In the genomic region with DNA sequence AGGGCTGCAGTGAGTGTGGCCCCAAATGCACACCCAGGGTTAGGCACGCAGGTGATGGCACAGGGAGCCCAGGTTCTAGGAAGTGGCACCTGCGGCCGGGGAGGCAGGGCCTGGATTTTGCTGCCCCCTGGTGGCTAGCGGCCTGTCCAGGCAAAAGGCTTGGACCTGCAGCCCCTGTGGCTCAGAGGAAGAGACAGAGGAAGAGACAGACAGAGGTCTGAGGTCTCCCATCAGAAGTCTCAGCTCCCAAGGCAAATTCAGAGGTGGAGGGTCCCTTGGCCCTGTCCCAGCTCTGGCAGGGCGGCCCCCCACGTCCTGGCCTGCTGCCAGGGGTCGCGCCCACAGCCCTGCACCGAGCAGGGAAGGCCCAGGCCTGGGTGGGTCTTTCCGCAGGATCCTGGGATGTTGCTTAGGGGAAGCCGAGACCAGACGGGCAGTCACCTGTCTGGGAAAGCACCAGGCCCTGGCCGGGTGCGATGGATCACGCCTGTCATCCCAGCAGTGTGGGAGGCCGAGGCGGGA, we compare ENCODE assay signal across 8 cellular contexts. TPM values are rescaled to one million over a fixed set of nuclear protein-coding genes. Genes with fewer than 3 reads are reported as not detected.
DNase-seq lines count a peak whose midpoint lies in the region; TF ChIP-seq lines count a peak whose summit lies in the region.

No MANE protein-coding gene starts in this region.

- peaks cover 55% of the 10 kb centered on the region for H3F3A ChIP-seq in neural progenitor cell (ENCODE audit: low read depth)

- H4K20me1 ChIP-seq in neural progenitor cell (ENCODE audit: low read depth), result peaks cover 13% of the 10 kb centered on the region

- in situ Hi-C loops in GM13976 (cut with MboI; ENCODE audit: low sequenced_read_pairs, unreplicated experiment), result loop anchor here (25.0 kb wide), 1 partner anchor 136 kb away; the partner anchor contains the start of gene PEX10

- peak overlapping the region; percentile 92 for H3K4me2 ChIP-seq in neural progenitor cell

- H3K9me3 Mint-ChIP-seq in neural progenitor cell, result no peaks in the 10 kb centered on the region

- H3K4me3 Mint-ChIP-seq in neural progenitor cell, result peak overlapping the region; percentile 91

- no peaks in the 10 kb centered on the region for H3K79me2 ChIP-seq in neural progenitor cell (ENCODE audit: low read depth)

- peaks cover 36% of the 10 kb centered on the region for H3K4me1 ChIP-seq in HUES64 (ENCODE audit: insufficient read depth, low read length)
- H3K4me1 ChIP-seq in neural progenitor cell, result peaks cover 40% of the 10 kb centered on the region

- H3K27ac Mint-ChIP-seq in neural progenitor cell, result no peak overlapping the region

- CTCF ChIA-PET in RWPE1 (lab: Yijun Ruan, JAX), result interaction anchor here (0.6 to 1.3 kb wide), 4 partner anchors 14 to 24 kb away, joined by 3 to 5 read pairs (median 4); no protein-coding TSS in a partner anchor

- H2AFZ ChIP-seq in neural progenitor cell (replicated peaks), result no peak overlapping the region

- H3K4me1 Mint-ChIP-seq in neural progenitor cell, result peaks cover 46% of the 10 kb centered on the region

- H3K36me3 ChIP-seq in HUES64 (ENCODE audit: insufficient read depth, low read length) (no peaks in the 10 kb centered on the region), neural progenitor cell (no peaks in the 10 kb centered on the region)

- POLR2A ChIA-PET in RWPE1 (lab: Yijun Ruan, JAX; ENCODE audit: low non-redundant PET), result no interaction called here

- DNase-seq in GM13976 (ENCODE audit: low spot score), result peak; percentile 75
- DNase-seq in RWPE1 (ENCODE audit: low spot score), result peak; percentile 81
- DNase-seq in activated gamma-delta T cell treated with Interleukin-2 at 50 U/mL for 16 hours, result peak; percentile 88
- peak; percentile 68 for DNase-seq in fibroblast of villous mesenchyme (ENCODE audit: low read depth)
- peak; percentile 88 for DNase-seq in neural progenitor cell (ENCODE audit: low spot score)
- DNase-seq in substantia nigra (lab: John Stamatoyannopoulos, UW), result peak in 45 of 49 donors; percentile 32 to 87 (median 74)

- H3K27me3 ChIP-seq in HUES64 (ENCODE audit: insufficient read depth, low read length), result peaks cover 9% of the 10 kb centered on the region; the same call in 1 of the 2 replicates
- no peaks in the 10 kb centered on the region for H3K27me3 ChIP-seq in neural progenitor cell

- H3K9ac ChIP-seq in HUES64 (ENCODE audit: low read depth, low read length) (no peak overlapping the region), neural progenitor cell (no peak overlapping the region)

- no peaks in the 10 kb centered on the region for H3K36me3 Mint-ChIP-seq in neural progenitor cell

- TF ChIP-seq CTCF in 22Rv1 (IDR thresholded peaks at IDR 0.05) (peak; percentile 96), GM13976 (IDR thresholded peaks at IDR 0.05; ENCODE audit: borderline replicate concordance, control extremely low read depth, extremely low read depth, insufficient read depth, missing control alignments) (peak; percentile 92), RWPE1 (conservative IDR thresholded peaks at IDR 0.05; ENCODE audit: low read depth) (peak; percentile 93), fibroblast of villous mesenchyme (IDR thresholded peaks at IDR 0.05; ENCODE audit: insufficient read depth, low read depth, low read length) (peak; percentile 89), neural progenitor cell (IDR thresholded peaks at IDR 0.05) (peak; percentile 98)

- peak overlapping the region; percentile 99 for H3K27ac ChIP-seq in 22Rv1
- H3K27ac ChIP-seq in HUES64 (ENCODE audit: low read depth, low read length), result peak overlapping the region; percentile 12; the same call in 1 of the 2 replicates
- H3K27ac ChIP-seq in RWPE1, result peak overlapping the region; percentile 83
- peak overlapping the region; percentile 20 for H3K27ac ChIP-seq in neural progenitor cell
- H3K27ac ChIP-seq in substantia nigra (ENCODE audit: low read depth, low read length, poor library complexity, severe bottlenecking), result peak overlapping the region; percentile 94

- no peaks in the 10 kb centered on the region for H3K9me3 ChIP-seq in HUES64 (ENCODE audit: insufficient read depth, low read depth, low read length)
- no peaks in the 10 kb centered on the region for H3K9me3 ChIP-seq in neural progenitor cell (ENCODE audit: low read depth)

- 43% methylated on average over 17 of the region's 17 CpGs for WGBS in HUES64

- H3K27me3 Mint-ChIP-seq in neural progenitor cell (ENCODE audit: insufficient read depth, low read depth), result no peaks in the 10 kb centered on the region

- H3K4me3 ChIP-seq in HUES64 (ENCODE audit: low read length), result peak overlapping the region; percentile 66
- H3K4me3 ChIP-seq in fibroblast of villous mesenchyme (ENCODE audit: low read depth, low read length), result no peak overlapping the region
- H3K4me3 ChIP-seq in neural progenitor cell, result peak overlapping the region; percentile 68

RNA-seq across cellular contexts. Expression of gene TNFRSF14, which starts 8.0 kb away (rescaled TPM):
- polyA plus RNA-seq in HUES64 (2013, experiment 1 of 2), result 0.40 TPM
- 0.44 TPM for polyA plus RNA-seq in HUES64 (2013, experiment 2 of 2)
- total RNA-seq in fibroblast of villous mesenchyme (17.7 and 24.5 TPM in 2 replicates), neural progenitor cell (ENCODE audit: low replicate concordance) (0.65 TPM in 1 of 2 replicates, not detected in the other)

RNA-seq across cellular contexts. Expression of gene HES5, which starts 18.1 kb away (rescaled TPM):
- polyA plus RNA-seq in HUES64 (2013, experiment 1 of 2), result 1.9 TPM
- polyA plus RNA-seq in HUES64 (2013, experiment 2 of 2), result 3.3 TPM
- total RNA-seq in fibroblast of villous mesenchyme (under 0.01 TPM in 1 of 2 replicates, not detected in the other), neural progenitor cell (ENCODE audit: low replicate concordance) (6.4 and 28.2 TPM in 2 replicates)

RNA-seq across cellular contexts. Expression of gene PANK4, which starts 21.7 kb away (rescaled TPM):
- polyA plus RNA-seq in HUES64 (2013, experiment 1 of 2), result 16.4 TPM
- polyA plus RNA-seq in HUES64 (2013, experiment 2 of 2), result 16.7 TPM
- total RNA-seq in fibroblast of villous mesenchyme (23.8 and 27.6 TPM in 2 replicates), neural progenitor cell (ENCODE audit: low replicate concordance) (30.6 and 53.9 TPM in 2 replicates)

RNA-seq across cellular contexts. Expression of gene PRXL2B, which starts 38.4 kb away (rescaled TPM):
- 28.6 TPM for polyA plus RNA-seq in HUES64 (2013, experiment 1 of 2)
- 26.6 TPM for polyA plus RNA-seq in HUES64 (2013, experiment 2 of 2)
- total RNA-seq in fibroblast of villous mesenchyme (13.2 and 15.1 TPM in 2 replicates), neural progenitor cell (ENCODE audit: low replicate concordance) (10.0 and 29.6 TPM in 2 replicates)

Comparison
In these comparisons a context has a peak if more than half of its experiments do, and no peak if none do; other contexts are left out.
1. H3K27ac ChIP-seq: peak in every context shown above with its lines; median percentile 99 in 22Rv1; 94 in substantia nigra; 83 in RWPE1; 20 in neural progenitor cell; 12 in HUES64.
2. RNA of gene TNFRSF14, which starts 8.0 kb away (total RNA-seq): 17.7 to 24.5 TPM in fibroblast of villous mesenchyme; 0.65 TPM in neural progenitor cell; every median in the first group is over 10 times any median in the second.
3. Peak in every context shown above with its lines, with median percentiles within 50 percentile points of each other: CTCF ChIP-seq and DNase-seq.